ENCODE assay signal across 13 cellular contexts in genomic region chr1:7469255-7469938, GRCh38.
DNase-seq lines count a peak whose midpoint lies in the region; ATAC-seq and TF ChIP-seq lines count a peak whose summit lies in the region.
"Had no signal": no experiment of that assay in that cellular context is flagged by ENCODE, and none has a peak within 500 bp of the region (broad histone marks: within the 10 kb centered on the region; RNA-seq: fewer than 3 reads in every experiment).

No MANE protein-coding gene starts in this region.

- intact Hi-C loops in MCF 10A (cut with micrococcal nuclease): no loop called here

- peak overlapping the region; percentile 96 for H3K27ac Mint-ChIP-seq in MCF 10A (ENCODE audit: low read depth, unreplicated experiment)
- peak overlapping the region; percentile 35 to 50 (median 39) for H3K27ac Mint-ChIP-seq in nephron
- no peak overlapping the region for H3K27ac Mint-ChIP-seq in activated naive CD4-positive, alpha-beta T cell treated with anti-CD3 and anti-CD28 coated beads, Interleukin-2, amount 50 U/mL, for 72 hours
- H3K27ac Mint-ChIP-seq: naive thymus-derived CD4-positive, alpha-beta T cell; stimulated activated naive CD8-positive, alpha-beta T cell treated with anti-CD3 and anti-CD28 coated beads, Interleukin-15, Interleukin-2, amounts not matched to agents 100 ng/mL and 50 ng/mL, for 24 hours had no signal

- no peaks in the 10 kb centered on the region for H3K36me3 ChIP-seq in HEK293 (ENCODE audit: control insufficient read depth in 2 of 2, insufficient read depth in 1 of 2, low read length in 2 of 2)

- H3K4me1 Mint-ChIP-seq in MCF 10A (ENCODE audit: insufficient read depth, unreplicated experiment): peaks cover 31% of the 10 kb centered on the region
- peaks cover 39% of the 10 kb centered on the region for H3K4me1 Mint-ChIP-seq in nephron
- H3K4me1 Mint-ChIP-seq: naive thymus-derived CD4-positive, alpha-beta T cell had no signal

- H3K4me3 Mint-ChIP-seq in MCF 10A (ENCODE audit: unreplicated experiment) (no peak overlapping the region), nephron (peak overlapping the region in 1 of 3 experiments; percentile 2)
- H3K4me3 Mint-ChIP-seq: naive thymus-derived CD4-positive, alpha-beta T cell; stimulated activated naive CD8-positive, alpha-beta T cell treated with anti-CD3 and anti-CD28 coated beads, Interleukin-15, Interleukin-2, amounts not matched to agents 100 ng/mL and 50 ng/mL, for 24 hours had no signal

- TF ChIP-seq CTCF in AG04449 (IDR thresholded peaks at IDR 0.05; ENCODE audit: insufficient read depth, low read length, missing control alignments): no peak
- no peak for TF ChIP-seq CTCF in HEK293 (tag by site-specific recombination; IDR thresholded peaks at IDR 0.05)
- no peak for TF ChIP-seq CTCF in MCF 10A (IDR thresholded peaks at IDR 0.05; ENCODE audit: unreplicated experiment)
- no peak for TF ChIP-seq CTCF in nephron (IDR thresholded peaks at IDR 0.05; ENCODE audit: unreplicated experiment in 3 of 3)

- H3K36me3 Mint-ChIP-seq in MCF 10A (ENCODE audit: insufficient read depth, unreplicated experiment) (no peaks in the 10 kb centered on the region), nephron (ENCODE audit: low read depth) (no peaks in the 10 kb centered on the region)
- no peaks in the 10 kb centered on the region for H3K36me3 Mint-ChIP-seq in activated naive CD4-positive, alpha-beta T cell treated with anti-CD3 and anti-CD28 coated beads, Interleukin-2, amount 50 U/mL, for 72 hours
- H3K36me3 Mint-ChIP-seq: naive thymus-derived CD4-positive, alpha-beta T cell had no signal

- peaks cover 7% of the 10 kb centered on the region; the same call in 1 of the 2 replicates for H3K4me1 ChIP-seq in HEK293 (ENCODE audit: control insufficient read depth, insufficient read depth, low read length)

- no peak overlapping the region for H3K4me3 ChIP-seq in AG04449 (ENCODE audit: low read depth, low read length)
- no peak overlapping the region for H3K4me3 ChIP-seq in HEK293 (ENCODE audit: low read depth, low read length)

- H3K27ac ChIP-seq in HEK293 (ENCODE audit: extremely low read depth, low read depth, low read length): no peak overlapping the region

- no peaks in the 10 kb centered on the region for H3K9me3 ChIP-seq in HEK293 (ENCODE audit: control insufficient read depth, insufficient read depth, low read depth, low read length)

- DNase-seq in AG04449 (ENCODE audit: low read depth, low spot score) (peak; percentile 47), MCF 10A (ENCODE audit: unreplicated experiment) (peak; percentile 64), retina (no peak)
- no peak for DNase-seq in activated naive CD4-positive, alpha-beta T cell treated with anti-CD3 and anti-CD28 coated beads, Interleukin-2, amount 50 U/mL, for 72 hours (ENCODE audit: low spot score in 2 of 2)
- no peak for DNase-seq in stimulated activated CD8-positive, alpha-beta memory T cell treated with anti-CD3 and anti-CD28 coated beads, Interleukin-4, amount 100 ng/mL, for 48 hours
- DNase-seq: activated naive CD4-positive, alpha-beta T cell treated with anti-CD3 and anti-CD28 coated beads, Interleukin-2, amount 50 U/mL, for 16 hours; Karpas-422; naive thymus-derived CD4-positive, alpha-beta T cell; NCI-H774 had no signal

- ATAC-seq in activated naive CD4-positive, alpha-beta T cell treated with anti-CD3 and anti-CD28 coated beads, Interleukin-2, amount 50 U/mL, for 72 hours: no peak
- no peak for ATAC-seq in GM18858 (IDR thresholded peaks at IDR 0.05; ENCODE audit: unreplicated experiment)
- ATAC-seq: naive thymus-derived CD4-positive, alpha-beta T cell had no signal

- no TSS peak for BruUV-seq in MCF 10A (replicated peaks; lab: Mats Ljungman, UMichigan)

- CTCF ChIA-PET in AG04449 (lab: Yijun Ruan, JAX) (interaction anchor here (1.1 to 1.6 kb wide), 4 partner anchors 9 to 16 kb away, joined by 3 to 5 read pairs (median 3); no protein-coding TSS in a partner anchor), HEK293 (lab: Yijun Ruan, JAX) (interaction anchor here (0.7 to 1.4 kb wide), 2 partner anchors 16 to 17 kb away, joined by 3 to 4 read pairs; no protein-coding TSS in a partner anchor), MCF 10A (lab: Yijun Ruan, JAX) (no interaction called here)

- H3K9me3 Mint-ChIP-seq in MCF 10A (ENCODE audit: unreplicated experiment): no peaks in the 10 kb centered on the region
- H3K9me3 Mint-ChIP-seq in nephron: no peaks in the 10 kb centered on the region
- no peaks in the 10 kb centered on the region for H3K9me3 Mint-ChIP-seq in activated naive CD4-positive, alpha-beta T cell treated with anti-CD3 and anti-CD28 coated beads, Interleukin-2, amount 50 U/mL, for 72 hours
- H3K9me3 Mint-ChIP-seq: naive thymus-derived CD4-positive, alpha-beta T cell; stimulated activated naive CD8-positive, alpha-beta T cell treated with anti-CD3 and anti-CD28 coated beads, Interleukin-15, Interleukin-2, amounts not matched to agents 100 ng/mL and 50 ng/mL, for 24 hours had no signal

- H3K27me3 Mint-ChIP-seq in MCF 10A (ENCODE audit: insufficient read depth, unreplicated experiment) (no peaks in the 10 kb centered on the region), nephron (ENCODE audit: low read depth) (peaks cover 9% of the 10 kb centered on the region)
- H3K27me3 Mint-ChIP-seq: stimulated activated naive CD8-positive, alpha-beta T cell treated with anti-CD3 and anti-CD28 coated beads, Interleukin-15, Interleukin-2, amounts not matched to agents 100 ng/mL and 50 ng/mL, for 24 hours had no signal

- POLR2A ChIA-PET in AG04449 (lab: Yijun Ruan, JAX): interaction anchor here (1.4 kb wide), 1 partner anchor 16 kb away, joined by 4 read pairs; no protein-coding TSS in a partner anchor
- POLR2A ChIA-PET in HEK293 (lab: Yijun Ruan, JAX): interaction anchor here (1.4 kb wide), 1 partner anchor 10 kb away, joined by 3 read pairs; no protein-coding TSS in a partner anchor
- POLR2A ChIA-PET in MCF 10A (lab: Yijun Ruan, JAX): interaction anchor here (0.8 to 2.4 kb wide), 2 partner anchors 14 to 135 kb away, joined by 3 to 11 read pairs; no protein-coding TSS in a partner anchor

TF ChIP-seq in HEK293, 187 proteins besides CTCF, POLR2A, EP300 and RAD21 (continues in another document):
- TF ChIP-seq GLIS1 (tag by site-specific recombination; IDR thresholded peaks at IDR 0.05) (no peak), ZIC2 (tag by site-specific recombination; IDR thresholded peaks at IDR 0.05) (no peak), ZBTB8A (tag by site-specific recombination; IDR thresholded peaks at IDR 0.05) (no peak), ZNF600 (tag by site-specific recombination; IDR thresholded peaks at IDR 0.05) (peak; percentile 54; the same call in 1 of the 2 replicates), ZNF433 (tag by site-specific recombination; IDR thresholded peaks at IDR 0.05; ENCODE audit: low read depth) (no peak), KLF17 (tag by site-specific recombination; IDR thresholded peaks at IDR 0.05) (peak; percentile 57; the same call in 1 of the 2 replicates), EGR2 (tag by site-specific recombination; IDR thresholded peaks at IDR 0.05; ENCODE audit: low read depth) (peak; percentile 57; the same call in 1 of the 2 replicates), ZNF394 (tag by site-specific recombination; IDR thresholded peaks at IDR 0.05; ENCODE audit: borderline replicate concordance) (peak; percentile 46), ZBTB20 (tag by site-specific recombination; IDR thresholded peaks at IDR 0.05) (no peak), ZSCAN4 (tag by site-specific recombination; IDR thresholded peaks at IDR 0.05) (no peak), ZFHX2 (tag by site-specific recombination; conservative IDR thresholded peaks at IDR 0.05) (peak; percentile 59), PATZ1 (tag by site-specific recombination; IDR thresholded peaks at IDR 0.05) (no peak)

Comparison
In these comparisons a context has a peak if more than half of its experiments do, and no peak if none do; other contexts are left out.
1. DNase-seq: peak in AG04449 (single experiment) and MCF 10A (single experiment); none in activated naive CD4-positive, alpha-beta T cell treated with anti-CD3 and anti-CD28 coated beads, Interleukin-2, amount 50 U/mL, for 72 hours (0 of 2), retina (single experiment) and stimulated activated CD8-positive, alpha-beta memory T cell treated with anti-CD3 and anti-CD28 coated beads, Interleukin-4, amount 100 ng/mL, for 48 hours (single experiment).
2. H3K27ac Mint-ChIP-seq: peak in MCF 10A (single experiment) and nephron (3 of 3); none in activated naive CD4-positive, alpha-beta T cell treated with anti-CD3 and anti-CD28 coated beads, Interleukin-2, amount 50 U/mL, for 72 hours (0 of 2).